8 cellular contexts compared by ENCODE assay signal in genomic region chr2:171347591-171348032, GRCh38.
A peak's percentile ranks its signal among the peaks of the same experiment; 100 is the strongest.
DNase-seq lines count a peak whose midpoint lies in the region; ATAC-seq, FAIRE-seq and TF ChIP-seq lines count a peak whose summit lies in the region.
"Had no signal": no experiment of that assay in that cellular context is flagged by ENCODE, and none has a peak within 500 bp of the region (broad histone marks: within the 10 kb centered on the region; RNA-seq: fewer than 3 reads in every experiment).

No MANE protein-coding gene starts in this region.

- no peaks in the 10 kb centered on the region; the same call in 1 of the 2 replicates for H3K9me3 ChIP-seq in Loucy (ENCODE audit: insufficient read depth, low read depth, low read length)

- H3K36me3 ChIP-seq in Loucy (ENCODE audit: insufficient read depth, low read length): no peaks in the 10 kb centered on the region

- peaks cover 42% of the 10 kb centered on the region for H3K4me1 ChIP-seq in Loucy (ENCODE audit: insufficient read depth, low read length, poor library complexity, severe bottlenecking)

- H3F3A ChIP-seq in Loucy (ENCODE audit: low read depth): no peaks in the 10 kb centered on the region

- no peaks in the 10 kb centered on the region for H3K9me2 ChIP-seq in Loucy (replicated peaks; ENCODE audit: low read depth, low read length)

- H3K9ac ChIP-seq in Loucy (ENCODE audit: low read depth, low read length, poor library complexity, severe bottlenecking): no peak overlapping the region

- H3K4me2 ChIP-seq in Loucy (ENCODE audit: low read depth, low read length, poor library complexity, severe bottlenecking): peak overlapping the region; percentile 12

- no peak for FAIRE-seq in GM19239 (lab: Jason Lieb, UNC)

- intact Hi-C loops in sciatic nerve (cut with DNase I): no loop called here

- H3K79me2 ChIP-seq in Loucy (ENCODE audit: insufficient read depth, low read length): no peaks in the 10 kb centered on the region

- ATAC-seq in sciatic nerve: peak; percentile 78

- H3K27me3 ChIP-seq in Loucy (ENCODE audit: insufficient read depth, low read length, poor library complexity, severe bottlenecking): no peaks in the 10 kb centered on the region

- no peak overlapping the region for H3K4me3 ChIP-seq in GM12865 (ENCODE audit: low read depth, low read length)
- H3K4me3 ChIP-seq in Loucy (ENCODE audit: low read length, poor library complexity, severe bottlenecking): no peak overlapping the region

- DNase-seq in GM12865 (ENCODE audit: low read depth) (peak; percentile 41), dermis blood vessel endothelial cell (peak; percentile 78), sciatic nerve (ENCODE audit: low spot score) (no peak), NCI-H345 (lab: John Stamatoyannopoulos, UW) (no peak), GM19239 (ENCODE audit: insufficient read length, low spot score) (no peak), SHP77 (lab: John Stamatoyannopoulos, UW) (no peak)
- DNase-seq: occipital lobe had no signal

- H4K20me1 ChIP-seq in Loucy (ENCODE audit: insufficient read depth, low read length, poor library complexity, severe bottlenecking): no peaks in the 10 kb centered on the region

- TF ChIP-seq CTCF in GM12865 (IDR thresholded peaks at IDR 0.05; ENCODE audit: insufficient read depth, low read depth, low read length, missing control alignments): no peak
- no peak for TF ChIP-seq CTCF in Loucy (conservative IDR thresholded peaks at IDR 0.05; ENCODE audit: low read length)

- H2AFZ ChIP-seq in Loucy (ENCODE audit: low read length): 0 out of 2 replicates have a peak overlapping the region, but pooled peaks have one; percentile 10

Comparison
In these comparisons a context has a peak if more than half of its experiments do, and no peak if none do; other contexts are left out.
1. DNase-seq: peak in GM12865 (single experiment) and dermis blood vessel endothelial cell (single experiment); none in sciatic nerve (single experiment), NCI-H345 (single experiment), GM19239 (single experiment) and SHP77 (0 of 2).